Comparison of ENCODE assay signal across 22 cellular contexts in the genomic region with DNA sequence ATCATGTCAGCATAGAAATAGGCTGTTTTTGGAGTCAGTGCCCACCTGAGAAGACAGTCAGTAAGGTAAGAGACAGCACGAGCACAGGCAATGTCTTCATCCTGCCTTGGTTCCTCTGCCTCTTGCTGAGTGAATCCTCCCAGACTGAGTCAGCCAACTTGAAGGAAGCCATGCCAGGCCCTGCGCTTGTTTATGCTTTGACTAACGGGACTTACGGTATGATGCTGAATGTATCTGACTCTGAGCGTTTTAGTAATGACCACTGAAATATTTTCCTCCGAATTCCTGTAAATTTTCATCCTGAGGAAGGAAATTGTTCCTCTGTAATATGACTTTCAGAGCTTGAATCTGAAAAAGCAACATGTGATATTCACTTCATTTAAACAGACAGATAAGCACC. TPM values are rescaled to one million over a fixed set of nuclear protein-coding genes. Genes with fewer than 3 reads are reported as not detected.
A peak's percentile ranks its signal among the peaks of the same experiment; 100 is the strongest.
DNase-seq lines count a peak whose midpoint lies in the region; ATAC-seq and TF ChIP-seq lines count a peak whose summit lies in the region.
"Had no signal": no experiment of that assay in that cellular context is flagged by ENCODE, and none has a peak within 500 bp of the region (broad histone marks: within the 10 kb centered on the region; RNA-seq: fewer than 3 reads in every experiment).

No MANE protein-coding gene starts in this region.

- H3F3A ChIP-seq in smooth muscle cell (ENCODE audit: low read depth) = no peaks in the 10 kb centered on the region

- no peaks in the 10 kb centered on the region for H3K36me3 Mint-ChIP-seq in activated T-cell treated with anti-CD3 and anti-CD28 coated beads, Interleukin-2, amount 50 U/mL, for 72 hours (ENCODE audit: insufficient read depth in 2 of 2)
- peaks cover 1% of the 10 kb centered on the region for H3K36me3 Mint-ChIP-seq in activated CD4-positive, alpha-beta T cell treated with anti-CD3 and anti-CD28 coated beads, Interleukin-2, amount 10 ng/mL, durations not matched to agents 7 days and 5 days (ENCODE audit: low read depth)
- H3K36me3 Mint-ChIP-seq: activated naive CD4-positive, alpha-beta T cell treated with anti-CD3 and anti-CD28 coated beads, Interleukin-2, amount 10 ng/mL, durations not matched to agents 7 days and 5 days; neural progenitor cell; WTC11 had no signal

- TF ChIP-seq CTCF in fibroblast of lung (conservative IDR thresholded peaks at IDR 0.05 in 1 of 2, IDR thresholded peaks at IDR 0.05 in 1 of 2; ENCODE audit: low read depth in 1 of 2, low read length in 2 of 2) = no peak
- no peak for TF ChIP-seq CTCF in smooth muscle cell (IDR thresholded peaks at IDR 0.05; ENCODE audit: borderline replicate concordance, insufficient read depth, poor library complexity, severe bottlenecking)

- CTCF ChIA-PET in activated CD4-positive, alpha-beta T cell treated with anti-CD3 and anti-CD28 coated beads, Interleukin-2, amount 10 ng/mL, durations not matched to agents 7 days and 5 days (lab: Charles Lee) = interaction anchor here (0.6 to 1.4 kb wide), 2 partner anchors 8 to 17 kb away, joined by 3 to 5 read pairs; no protein-coding TSS in a partner anchor

- POLR2A ChIA-PET in activated CD4-positive, alpha-beta T cell treated with anti-CD3 and anti-CD28 coated beads, Interleukin-2, amount 10 ng/mL, durations not matched to agents 7 days and 5 days (lab: Charles Lee) = no interaction called here

- H3K36me3 ChIP-seq in adipocyte (ENCODE audit: control insufficient read depth, insufficient read depth, low read length, severe bottlenecking) (no peaks in the 10 kb centered on the region), fibroblast of lung (ENCODE audit: control insufficient read depth, insufficient read depth, low read length) (no peaks in the 10 kb centered on the region), smooth muscle cell (ENCODE audit: low read depth) (no peaks in the 10 kb centered on the region)
- H3K36me3 ChIP-seq: left ventricle myocardium inferior, neural progenitor cell, suprapubic skin, uterus had no signal

- H3K9me3 Mint-ChIP-seq in activated T-cell treated with anti-CD3 and anti-CD28 coated beads, Interleukin-2, amount 50 U/mL, for 72 hours = no peaks in the 10 kb centered on the region
- no peaks in the 10 kb centered on the region for H3K9me3 Mint-ChIP-seq in activated CD4-positive, alpha-beta T cell treated with anti-CD3 and anti-CD28 coated beads, Interleukin-2, amount 10 ng/mL, durations not matched to agents 7 days and 5 days
- H3K9me3 Mint-ChIP-seq: activated CD4-positive, alpha-beta memory T cell treated with anti-CD3 and anti-CD28 coated beads, Interleukin-2, amount 10 ng/mL, durations not matched to agents 7 days and 5 days; activated naive CD4-positive, alpha-beta T cell treated with anti-CD3 and anti-CD28 coated beads, Interleukin-2, amount 10 ng/mL, durations not matched to agents 7 days and 5 days; neural progenitor cell; WTC11 had no signal

- no peak for ATAC-seq in activated T-cell treated with anti-CD3 and anti-CD28 coated beads, Interleukin-2, amount 50 U/mL, for 72 hours (replicated peaks in 1 of 2)
- ATAC-seq: WTC11 had no signal

- no peak for DNase-seq in activated T-cell treated with anti-CD3 and anti-CD28 coated beads, Interleukin-2, amount 50 U/mL, for 72 hours
- DNase-seq in activated T-cell treated with anti-CD3 and anti-CD28 coated beads for 4 hours (no peak), adipocyte (ENCODE audit: low read depth) (peak; percentile 64), fibroblast of lung (ENCODE audit: low read depth in 2 of 2) (peak; percentile 67 to 72), smooth muscle cell (lab: John Stamatoyannopoulos, UW; ENCODE audit: unreplicated experiment) (no peak), 8988T (no peak), SW480 (ENCODE audit: low spot score) (no peak)
- DNase-seq in activated CD4-positive, alpha-beta T cell treated with anti-CD3 and anti-CD28 coated beads, Interleukin-2, amount 10 ng/mL, durations not matched to agents 7 days and 5 days = no peak
- DNase-seq: activated CD4-positive, alpha-beta memory T cell treated with anti-CD3 and anti-CD28 coated beads, Interleukin-2, amount 10 ng/mL, durations not matched to agents 7 days and 5 days; activated naive CD4-positive, alpha-beta T cell treated with anti-CD3 and anti-CD28 coated beads, Interleukin-2, amount 10 ng/mL, durations not matched to agents 7 days and 5 days; activated T-cell treated with anti-CD3 and anti-CD28 coated beads, Interleukin-2, amount 50 U/mL, for 1 hour; DMS153; left ventricle myocardium inferior; NCI-H1436; NCI-H2171 treated with DMSO at 0.1 percent for 48 hours; NCI-H774; SIG-M5; uterus had no signal

- 56% methylated on average over 6 of the region's 6 CpGs for WGBS in smooth muscle cell (ENCODE audit: low lambda C conversion rate)

- H3K4me2 ChIP-seq in fibroblast of lung (ENCODE audit: extremely low read depth, insufficient read depth, low read length) = no peak overlapping the region
- no peak overlapping the region for H3K4me2 ChIP-seq in smooth muscle cell
- H3K4me2 ChIP-seq: neural progenitor cell had no signal

- H3K27me3 ChIP-seq in adipocyte (replicated peaks; ENCODE audit: control insufficient read depth, insufficient read depth, low read length) (no peaks in the 10 kb centered on the region), fibroblast of lung (ENCODE audit: control insufficient read depth, insufficient read depth, low read length) (no peaks in the 10 kb centered on the region), smooth muscle cell (ENCODE audit: low read depth) (no peaks in the 10 kb centered on the region)
- H3K27me3 ChIP-seq: neural progenitor cell, suprapubic skin, uterus had no signal

- H3K27ac ChIP-seq in fibroblast of lung (ENCODE audit: insufficient read depth, low read length) = no peak overlapping the region
- H3K27ac ChIP-seq in smooth muscle cell (ENCODE audit: low read depth) = no peak overlapping the region
- H3K27ac ChIP-seq: coronary artery, left ventricle myocardium inferior, neural progenitor cell, suprapubic skin, uterus had no signal

- peaks cover 12% of the 10 kb centered on the region for H3K27me3 Mint-ChIP-seq in activated T-cell treated with anti-CD3 and anti-CD28 coated beads, Interleukin-2, amount 50 U/mL, for 72 hours (ENCODE audit: low read depth)
- peaks cover 2% of the 10 kb centered on the region for H3K27me3 Mint-ChIP-seq in activated CD4-positive, alpha-beta T cell treated with anti-CD3 and anti-CD28 coated beads, Interleukin-2, amount 10 ng/mL, durations not matched to agents 7 days and 5 days
- H3K27me3 Mint-ChIP-seq: activated CD4-positive, alpha-beta memory T cell treated with anti-CD3 and anti-CD28 coated beads, Interleukin-2, amount 10 ng/mL, durations not matched to agents 7 days and 5 days had no signal

- no peak overlapping the region for H3K9ac ChIP-seq in adipocyte (ENCODE audit: low read length)
- H3K9ac ChIP-seq in fibroblast of lung (ENCODE audit: insufficient read depth, low read length) = no peak overlapping the region
- H3K9ac ChIP-seq in smooth muscle cell (ENCODE audit: low read depth) = no peak overlapping the region
- H3K9ac ChIP-seq: neural progenitor cell had no signal

- H2AFZ ChIP-seq in fibroblast of lung (ENCODE audit: low read length) = peak overlapping the region; percentile 13
- peak overlapping the region; percentile 9 for H2AFZ ChIP-seq in smooth muscle cell (ENCODE audit: low read depth)
- H2AFZ ChIP-seq: neural progenitor cell had no signal

- peaks cover 6% of the 10 kb centered on the region for H3K4me1 ChIP-seq in adipocyte (ENCODE audit: control insufficient read depth, insufficient read depth, low read length)
- no peaks in the 10 kb centered on the region for H3K4me1 ChIP-seq in fibroblast of lung (ENCODE audit: control insufficient read depth, extremely low read depth, insufficient read depth, low read length)
- no peaks in the 10 kb centered on the region for H3K4me1 ChIP-seq in smooth muscle cell (ENCODE audit: low read depth)
- H3K4me1 ChIP-seq: uterus had no signal

- H3K79me2 ChIP-seq in fibroblast of lung (ENCODE audit: control insufficient read depth, insufficient read depth, low read length) = no peaks in the 10 kb centered on the region
- H3K79me2 ChIP-seq in smooth muscle cell (ENCODE audit: low read depth) = no peaks in the 10 kb centered on the region

- no peak overlapping the region for H3K4me3 Mint-ChIP-seq in activated T-cell treated with anti-CD3 and anti-CD28 coated beads, Interleukin-2, amount 50 U/mL, for 72 hours
- H3K4me3 Mint-ChIP-seq in activated CD4-positive, alpha-beta T cell treated with anti-CD3 and anti-CD28 coated beads, Interleukin-2, amount 10 ng/mL, durations not matched to agents 7 days and 5 days = no peak overlapping the region
- H3K4me3 Mint-ChIP-seq: activated CD4-positive, alpha-beta memory T cell treated with anti-CD3 and anti-CD28 coated beads, Interleukin-2, amount 10 ng/mL, durations not matched to agents 7 days and 5 days; activated naive CD4-positive, alpha-beta T cell treated with anti-CD3 and anti-CD28 coated beads, Interleukin-2, amount 10 ng/mL, durations not matched to agents 7 days and 5 days; neural progenitor cell; WTC11 had no signal

- no peaks in the 10 kb centered on the region for H3K9me3 ChIP-seq in adipocyte (ENCODE audit: control insufficient read depth, low read length)
- no peaks in the 10 kb centered on the region for H3K9me3 ChIP-seq in fibroblast of lung (ENCODE audit: control insufficient read depth, insufficient read depth, low read depth, low read length)
- no peaks in the 10 kb centered on the region for H3K9me3 ChIP-seq in smooth muscle cell (replicated peaks; ENCODE audit: low read depth)
- H3K9me3 ChIP-seq: left ventricle myocardium inferior, suprapubic skin, uterus had no signal

- no peaks in the 10 kb centered on the region for H4K20me1 ChIP-seq in fibroblast of lung (ENCODE audit: control insufficient read depth, extremely low read depth, insufficient read depth, low read length)
- H4K20me1 ChIP-seq in smooth muscle cell (ENCODE audit: low read depth) = no peaks in the 10 kb centered on the region

- H3K4me1 Mint-ChIP-seq in activated T-cell treated with anti-CD3 and anti-CD28 coated beads, Interleukin-2, amount 50 U/mL, for 72 hours (ENCODE audit: low read depth) = peaks cover 14% of the 10 kb centered on the region
- peaks cover 6% of the 10 kb centered on the region for H3K4me1 Mint-ChIP-seq in activated CD4-positive, alpha-beta T cell treated with anti-CD3 and anti-CD28 coated beads, Interleukin-2, amount 10 ng/mL, durations not matched to agents 7 days and 5 days

- peak overlapping the region; percentile 20 for H3K27ac Mint-ChIP-seq in activated T-cell treated with anti-CD3 and anti-CD28 coated beads, Interleukin-2, amount 50 U/mL, for 72 hours
- no peak overlapping the region for H3K27ac Mint-ChIP-seq in activated CD4-positive, alpha-beta T cell treated with anti-CD3 and anti-CD28 coated beads, Interleukin-2, amount 10 ng/mL, durations not matched to agents 7 days and 5 days
- H3K27ac Mint-ChIP-seq: activated CD4-positive, alpha-beta memory T cell treated with anti-CD3 and anti-CD28 coated beads, Interleukin-2, amount 10 ng/mL, durations not matched to agents 7 days and 5 days; activated naive CD4-positive, alpha-beta T cell treated with anti-CD3 and anti-CD28 coated beads, Interleukin-2, amount 10 ng/mL, durations not matched to agents 7 days and 5 days; neural progenitor cell; WTC11 had no signal

- H3K4me3 ChIP-seq in adipocyte (ENCODE audit: low read length) = no peak overlapping the region
- H3K4me3 ChIP-seq in fibroblast of lung (replicated peaks in 1 of 4; ENCODE audit: control extremely low read depth in 1 of 4, insufficient read depth in 1 of 4, low read depth in 3 of 4, low read length in 4 of 4) = no peak overlapping the region
- H3K4me3 ChIP-seq in smooth muscle cell = no peak overlapping the region
- H3K4me3 ChIP-seq: coronary artery, left ventricle myocardium inferior, neural progenitor cell, suprapubic skin, uterus had no signal

RNA-seq across cellular contexts. Expression of a gene that starts 18.0 kb away (rescaled TPM):
- 1 to 10 TPM; 4.0 to 4.5 TPM for total RNA-seq in activated T-cell treated with anti-CD3 and anti-CD28 coated beads, Interleukin-2, amount 50 U/mL, for 72 hours
- total RNA-seq in fibroblast of lung = 1.3 and 1.7 TPM in 2 replicates
- 0.45 and 0.54 TPM in 2 replicates for polyA plus RNA-seq in fibroblast of lung
- polyA plus RNA-seq in fibroblast of lung (2012) = 0.80 and 0.84 TPM in 2 replicates
- 1.2 TPM in 1 of 2 replicates, not detected in the other for polyA minus RNA-seq in fibroblast of lung (ENCODE audit: low replicate concordance)
- total RNA-seq in smooth muscle cell = 0.31 TPM in 1 of 2 replicates, not detected in the other
- polyA plus RNA-seq in smooth muscle cell = 0.47 and 0.73 TPM in 2 replicates
- 1 to 10 TPM; 5.1 to 5.2 TPM for total RNA-seq in activated CD4-positive, alpha-beta T cell treated with anti-CD3 and anti-CD28 coated beads, Interleukin-2, amount 10 ng/mL, durations not matched to agents 7 days and 5 days

RNA-seq across cellular contexts. Expression of a gene that starts 18.2 kb away (rescaled TPM):
- 10 to 100 TPM; 25.0 to 34.6 TPM for total RNA-seq in activated T-cell treated with anti-CD3 and anti-CD28 coated beads, Interleukin-2, amount 50 U/mL, for 72 hours
- total RNA-seq in fibroblast of lung (4.4 and 6.4 TPM in 2 replicates), smooth muscle cell (2.6 and 5.9 TPM in 2 replicates)
- polyA plus RNA-seq in fibroblast of lung (2.1 and 2.5 TPM in 2 replicates), smooth muscle cell (1.2 and 1.5 TPM in 2 replicates)
- polyA plus RNA-seq in fibroblast of lung (2012) = 2.1 and 2.3 TPM in 2 replicates
- polyA minus RNA-seq in fibroblast of lung (ENCODE audit: low replicate concordance) = 1.2 and 1.9 TPM in 2 replicates
- total RNA-seq in activated CD4-positive, alpha-beta T cell treated with anti-CD3 and anti-CD28 coated beads, Interleukin-2, amount 10 ng/mL, durations not matched to agents 7 days and 5 days = 10 to 100 TPM; 24.6 to 25.3 TPM

Comparison
In these comparisons a context has a peak if more than half of its experiments do, and no peak if none do; other contexts are left out.
1. DNase-seq: peak in adipocyte (single experiment) and fibroblast of lung (2 of 2); none in activated T-cell treated with anti-CD3 and anti-CD28 coated beads, Interleukin-2, amount 50 U/mL, for 72 hours (0 of 2), activated T-cell treated with anti-CD3 and anti-CD28 coated beads for 4 hours (single experiment), smooth muscle cell (single experiment), 8988T (single experiment), SW480 (single experiment) and activated CD4-positive, alpha-beta T cell treated with anti-CD3 and anti-CD28 coated beads, Interleukin-2, amount 10 ng/mL, durations not matched to agents 7 days and 5 days (single experiment).